ENCODE assay signal across 7 cellular contexts in the genomic region with DNA sequence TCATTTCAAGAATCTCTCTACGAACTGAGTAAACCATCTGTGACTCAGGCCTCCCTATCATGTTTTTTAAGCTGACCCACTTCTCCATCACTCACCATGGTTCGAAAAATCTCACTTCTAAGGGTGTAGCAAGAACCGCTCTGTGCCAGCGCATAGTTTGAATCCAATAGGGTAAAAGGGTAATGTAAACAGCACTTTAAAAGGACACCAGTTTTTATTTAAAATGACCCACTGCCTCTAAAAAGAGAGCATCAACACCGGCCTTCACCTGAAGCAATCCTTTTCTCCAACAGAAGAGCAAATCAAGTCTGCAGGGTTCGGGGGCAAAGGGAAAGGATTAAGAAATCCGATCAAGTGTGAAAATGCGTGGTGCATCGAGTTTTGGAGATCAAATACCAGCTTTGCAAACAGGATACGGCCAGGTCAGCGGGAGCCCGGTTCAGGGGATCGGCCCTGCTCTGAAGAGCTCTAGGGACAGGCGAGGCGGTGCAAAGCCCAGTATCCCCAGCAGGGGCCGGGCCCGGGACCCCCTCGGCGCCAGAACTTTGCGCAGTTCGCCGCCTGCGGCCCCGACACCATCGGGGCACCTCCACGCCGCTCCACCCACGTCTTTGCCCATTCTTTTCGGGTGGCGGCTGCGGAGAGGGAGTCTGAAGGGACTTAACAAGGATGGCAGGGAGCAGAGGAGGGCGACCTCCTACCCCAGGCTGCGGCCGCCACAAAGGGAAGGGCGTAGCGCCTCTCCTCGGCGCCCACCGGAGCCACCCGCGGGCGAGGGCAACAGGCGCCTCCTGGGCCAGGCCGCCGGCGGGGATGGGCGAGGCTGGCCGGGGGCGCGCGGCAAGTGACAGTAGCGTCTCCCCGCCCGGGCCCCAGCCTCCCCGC. TPM values are rescaled to one million over a fixed set of nuclear protein-coding genes. Genes with fewer than 3 reads are reported as not detected.
DNase-seq lines count a peak whose midpoint lies in the region; ATAC-seq and TF ChIP-seq lines count a peak whose summit lies in the region.

No MANE protein-coding gene starts in this region.

- no peak overlapping the region for H4K8ac ChIP-seq in H9 (replicated peaks; ENCODE audit: insufficient read length, low read depth, low read length)

- peak overlapping the region; percentile 58 to 99 (median 89) for H3K4me3 ChIP-seq in dorsolateral prefrontal cortex
- peak overlapping the region; percentile 66 to 99 (median 87) for H3K4me3 ChIP-seq in liver (ENCODE audit: low read depth in 1 of 3, low read length in 3 of 3)

- H3K23ac ChIP-seq in H9 (ENCODE audit: insufficient read length, low read depth, low read length) = no peak overlapping the region

- H2AK5ac ChIP-seq in H9 (ENCODE audit: insufficient read length, low read length) = no peak overlapping the region

- TF ChIP-seq CTCF in GM13976 (IDR thresholded peaks at IDR 0.05; ENCODE audit: borderline replicate concordance, control extremely low read depth, extremely low read depth, insufficient read depth, missing control alignments) (peak; percentile 27), H9 (conservative IDR thresholded peaks at IDR 0.05) (peak; percentile 65), dorsolateral prefrontal cortex (IDR thresholded peaks at IDR 0.05 in 54 of 56, conservative IDR thresholded peaks at IDR 0.05 in 2 of 56; ENCODE audit: low read depth in 1 of 56, partially characterized antibody in 56 of 56) (peak in 39 of 56 donors; percentile 5 to 53 (median 29)), liver (IDR thresholded peaks at IDR 0.05; ENCODE audit: low read depth, low read length, missing input control) (peak; percentile 48)

- TF ChIP-seq RAD21 in liver (IDR thresholded peaks at IDR 0.05) = peak; percentile 15 to 40

- CTCF ChIA-PET in activated CD4-positive, alpha-beta T cell treated with anti-CD3 and anti-CD28 coated beads for 36 hours (lab: Charles Lee) = interaction anchor here (0.5 to 2.4 kb wide), 7 partner anchors 10 to 294 kb away, joined by 3 to 13 read pairs (median 3); no protein-coding TSS in a partner anchor

- H3K4me1 ChIP-seq in H9 (ENCODE audit: insufficient read depth, low read length) (no peaks in the 10 kb centered on the region; the same call in 1 of the 2 replicates), liver (ENCODE audit: control insufficient read depth in 4 of 4, insufficient read depth in 4 of 4, low read length in 3 of 4) (peaks cover 2 to 23% (median 15%) of the 10 kb centered on the region in 4 donors)

- no CpG with 5 or more reads among the region's 55 CpGs for WGBS in H9 (ENCODE audit: extremely low coverage, insufficient read length, low lambda C conversion rate)
- 2% methylated on average over 55 of the region's 55 CpGs for WGBS in liver

- H3K79me1 ChIP-seq in H9 (ENCODE audit: insufficient read depth, low read depth, low read length, poor library complexity, severe bottlenecking) = peaks cover 4% of the 10 kb centered on the region

- H3K9me3 ChIP-seq in H9 (ENCODE audit: control insufficient read depth, low read depth, low read length) = no peaks in the 10 kb centered on the region
- H3K9me3 ChIP-seq in liver (ENCODE audit: control insufficient read depth in 4 of 4, low read length in 3 of 4) = no peaks in the 10 kb centered on the region

- H2BK15ac ChIP-seq in H9 (ENCODE audit: low read depth, low read length) = no peak overlapping the region

- ATAC-seq in activated CD4-positive, alpha-beta T cell treated with anti-CD3 and anti-CD28 coated beads for 36 hours = peak; percentile 54

- in situ Hi-C loops in GM13976 (cut with MboI; ENCODE audit: low sequenced_read_pairs, unreplicated experiment) = no loop called here

- H3K79me2 ChIP-seq in H9 (ENCODE audit: insufficient read depth, low read length) = no peaks in the 10 kb centered on the region

- no peak overlapping the region for H2BK20ac ChIP-seq in H9 (ENCODE audit: low read depth, low read length, poor library complexity, severe bottlenecking)

- peak overlapping the region; percentile 79 for H3K4me2 ChIP-seq in H9 (ENCODE audit: insufficient read depth, insufficient read length, low read length)

- peak overlapping the region; percentile 90 to 93 for H3K4me3 Mint-ChIP-seq in H9
- H3K4me3 Mint-ChIP-seq in activated CD4-positive, alpha-beta T cell treated with anti-CD3 and anti-CD28 coated beads for 36 hours = peak overlapping the region; percentile 82

- H3K9me3 Mint-ChIP-seq in H9 = no peaks in the 10 kb centered on the region
- H3K9me3 Mint-ChIP-seq in activated CD4-positive, alpha-beta T cell treated with anti-CD3 and anti-CD28 coated beads for 36 hours (ENCODE audit: low read depth) = no peaks in the 10 kb centered on the region

- peak; percentile 52 for DNase-seq in GM13976 (ENCODE audit: low spot score)
- peak; percentile 79 for DNase-seq in H9
- DNase-seq in LHCN-M2 (ENCODE audit: low read depth) = peak; percentile 54
- DNase-seq in activated CD4-positive, alpha-beta T cell treated with anti-CD3 and anti-CD28 coated beads for 36 hours = peak; percentile 67
- peak in 6 of 10 donors; percentile 26 to 64 (median 40) for DNase-seq in dorsolateral prefrontal cortex
- peak; percentile 61 for DNase-seq in stimulated activated CD4-positive, alpha-beta T cell treated with anti-CD3 and anti-CD28 coated beads, Interleukin-4, amount 100 ng/mL, for 24 hours

- intact Hi-C loops in activated CD4-positive, alpha-beta T cell treated with anti-CD3 and anti-CD28 coated beads for 36 hours (cut with DNase I, micrococcal nuclease) = loop anchor here (1.0 to 5.0 kb wide), 11 partner anchors 21 to 1649 kb away; a partner anchor contains a TSS
- intact Hi-C loops in dorsolateral prefrontal cortex (cut with DNase I) = loop anchor here (5.0 to 10.0 kb wide), 6 partner anchors 63 to 290 kb away; a partner anchor contains a TSS

- no peak overlapping the region for H2AFZ ChIP-seq in H9 (ENCODE audit: low read length)

- H3K36me3 Mint-ChIP-seq in H9 (ENCODE audit: insufficient read depth in 1 of 3, low read depth in 3 of 3) = no peaks in the 10 kb centered on the region
- H3K36me3 Mint-ChIP-seq in activated CD4-positive, alpha-beta T cell treated with anti-CD3 and anti-CD28 coated beads for 36 hours (ENCODE audit: low read depth) = peaks cover 3% of the 10 kb centered on the region

- H3K14ac ChIP-seq in H9 (ENCODE audit: insufficient read depth, low read length) = peak overlapping the region; percentile 74

- no peak overlapping the region for H4K91ac ChIP-seq in H9 (ENCODE audit: insufficient read length, low read depth, low read length)

- no peak overlapping the region for H4K5ac ChIP-seq in H9 (ENCODE audit: insufficient read length, low read depth, low read length)

- H2BK120ac ChIP-seq in H9 (ENCODE audit: low read depth, low read length, poor library complexity, severe bottlenecking) = no peak overlapping the region

- H3K4ac ChIP-seq in H9 (ENCODE audit: low read depth, low read length) = no peak overlapping the region

- no peaks in the 10 kb centered on the region for H3K27me3 ChIP-seq in H9 (ENCODE audit: insufficient read depth, low read length)
- no peaks in the 10 kb centered on the region for H3K27me3 ChIP-seq in dorsolateral prefrontal cortex
- no peaks in the 10 kb centered on the region for H3K27me3 ChIP-seq in liver (ENCODE audit: control insufficient read depth in 4 of 4, insufficient read depth in 4 of 4, low read length in 3 of 4)

- no peak overlapping the region for H3K56ac ChIP-seq in H9 (ENCODE audit: insufficient read length, low read depth, low read length)

- peak overlapping the region; percentile 73 for H3K18ac ChIP-seq in H9 (ENCODE audit: insufficient read length, low read depth, low read length)

- H3K27ac ChIP-seq in H9 (ENCODE audit: insufficient read length, low read depth, low read length) (no peak overlapping the region), dorsolateral prefrontal cortex (peak overlapping the region in 57 of 59 donors; percentile 27 to 97 (median 86)), liver (ENCODE audit: low read depth in 1 of 2, low read length in 2 of 2) (peak overlapping the region; percentile 72 to 83)

- H4K20me1 ChIP-seq in H9 (ENCODE audit: control insufficient read depth, insufficient read depth, insufficient read length) = no peaks in the 10 kb centered on the region

- H3K23me2 ChIP-seq in H9 (ENCODE audit: insufficient read length, low read depth, low read length, poor library complexity, severe bottlenecking) = peaks cover 4% of the 10 kb centered on the region

- POLR2A ChIA-PET in activated CD4-positive, alpha-beta T cell treated with anti-CD3 and anti-CD28 coated beads for 36 hours (lab: Charles Lee) = interaction anchor here (0.6 to 2.0 kb wide), 5 partner anchors 16 to 200 kb away, joined by 3 to 10 read pairs (median 3); no protein-coding TSS in a partner anchor

- H3K27ac Mint-ChIP-seq in H9 = peak overlapping the region in 2 of 3 experiments; percentile 82 to 84; a peak in 3 of 7 replicates
- peak overlapping the region; percentile 86 for H3K27ac Mint-ChIP-seq in activated CD4-positive, alpha-beta T cell treated with anti-CD3 and anti-CD28 coated beads for 36 hours

- no peak overlapping the region for H3T11ph ChIP-seq in H9 (ENCODE audit: low read length)

- peaks cover 10% of the 10 kb centered on the region for H3K27me3 Mint-ChIP-seq in H9 (ENCODE audit: low read depth)
- no peaks in the 10 kb centered on the region for H3K27me3 Mint-ChIP-seq in activated CD4-positive, alpha-beta T cell treated with anti-CD3 and anti-CD28 coated beads for 36 hours

- H3K4me1 Mint-ChIP-seq in H9 = peaks cover 25 to 33% of the 10 kb centered on the region in 2 experiments
- peaks cover 58% of the 10 kb centered on the region for H3K4me1 Mint-ChIP-seq in activated CD4-positive, alpha-beta T cell treated with anti-CD3 and anti-CD28 coated beads for 36 hours

- H2BK5ac ChIP-seq in H9 (ENCODE audit: insufficient read length, low read length) = no peak overlapping the region

- no peaks in the 10 kb centered on the region for H3K36me3 ChIP-seq in liver (ENCODE audit: control insufficient read depth in 4 of 4, insufficient read depth in 3 of 4, low read depth in 1 of 4, low read length in 3 of 4)

- H3K9ac ChIP-seq in H9 (ENCODE audit: extremely low read depth, insufficient read length, low read length) (peak overlapping the region; percentile 65), liver (ENCODE audit: low read depth in 1 of 2, low read length in 2 of 2) (peak overlapping the region; percentile 11 to 74)

- no peak overlapping the region for H2BK12ac ChIP-seq in H9 (ENCODE audit: insufficient read length, low read depth, low read length)

TF ChIP-seq in liver, 16 proteins besides CTCF, POLR2A, EP300 and RAD21 (continues in another document):
- TF ChIP-seq FOXA2 (IDR thresholded peaks at IDR 0.05) (peak; percentile 12), HNF4A (conservative IDR thresholded peaks at IDR 0.05) (peak; percentile 44 to 45)

RNA-seq across cellular contexts. Expression of a gene that starts 0.8 kb away (rescaled TPM):
- total RNA-seq in H9 (2021) = 11.8 and 12.2 TPM in 2 replicates
- total RNA-seq in LHCN-M2 (2014; rRNA removed) = 44.8 and 50.3 TPM in 2 replicates
- 31.1 TPM for polyA plus RNA-seq in LHCN-M2 (2012)
- 10 to 100 TPM; 20.6 to 22.1 TPM for total RNA-seq in activated CD4-positive, alpha-beta T cell treated with anti-CD3 and anti-CD28 coated beads for 36 hours
- 10 to 100 TPM; 20.0 to 80.1 (median 46.6) TPM for total RNA-seq in dorsolateral prefrontal cortex
- 10 to 100 TPM in 1 of 2 donors, 1 to 10 TPM in 1; 9.6 to 18.7 TPM for total RNA-seq in liver
- 10 to 100 TPM; 15.4 to 19.1 TPM for polyA plus RNA-seq in liver
